In the genomic region with DNA sequence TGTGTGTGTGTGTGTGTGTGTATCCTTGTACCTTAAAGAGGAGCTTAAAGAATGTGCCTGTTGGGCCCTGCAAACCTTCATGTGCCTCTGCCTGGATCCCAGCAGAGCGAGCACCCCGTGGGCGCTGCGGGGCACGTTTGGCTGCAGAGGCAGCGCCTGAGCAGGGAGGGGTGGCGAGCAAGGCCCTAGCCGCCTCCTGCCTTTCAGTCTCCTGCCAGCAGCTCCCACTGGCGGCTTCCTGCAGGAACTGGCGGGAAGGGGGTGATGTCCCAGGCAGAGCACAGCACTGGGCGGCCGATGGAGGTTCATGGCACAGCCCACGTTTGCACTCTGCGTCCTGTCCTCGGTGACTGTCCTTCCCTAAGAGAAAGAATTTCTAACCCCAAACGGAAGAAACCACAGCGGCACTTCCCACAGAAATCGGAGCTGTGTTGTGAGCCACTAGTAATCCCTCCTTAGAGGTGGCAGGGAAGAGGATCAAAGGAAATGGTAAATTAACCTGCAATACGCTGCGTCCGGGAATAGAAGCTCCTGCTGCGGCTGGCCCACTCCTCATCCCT, we compare ENCODE assay signal across 8 cellular contexts. TPM values are rescaled to one million over a fixed set of nuclear protein-coding genes. Genes with fewer than 3 reads are reported as not detected.
A peak's percentile ranks its signal among the peaks of the same experiment; 100 is the strongest.
DNase-seq lines count a peak whose midpoint lies in the region; ATAC-seq and TF ChIP-seq lines count a peak whose summit lies in the region.

No MANE protein-coding gene starts in this region.

- H3K36me3 ChIP-seq in RWPE2 (ENCODE audit: low read depth) = no peaks in the 10 kb centered on the region

- H3K4me1 ChIP-seq in RWPE2 (ENCODE audit: insufficient read depth, poor library complexity, severe bottlenecking) = no peaks in the 10 kb centered on the region

- peaks cover 15% of the 10 kb centered on the region for H3K27me3 Mint-ChIP-seq in stimulated activated naive CD8-positive, alpha-beta T cell treated with anti-CD3 and anti-CD28 coated beads, Interleukin-15, amount 100 ng/mL, for 72 hours
- peaks cover 0 to 8% (median 0%) of the 10 kb centered on the region in 5 donors for H3K27me3 Mint-ChIP-seq in naive thymus-derived CD8-positive, alpha-beta T cell

- H3K27me3 ChIP-seq in RWPE2 (ENCODE audit: insufficient read depth, poor library complexity, severe bottlenecking) = no peaks in the 10 kb centered on the region

- peaks cover 23% of the 10 kb centered on the region for H3K4me1 Mint-ChIP-seq in stimulated activated naive CD8-positive, alpha-beta T cell treated with anti-CD3 and anti-CD28 coated beads, Interleukin-15, amount 100 ng/mL, for 72 hours
- H3K4me1 Mint-ChIP-seq in naive thymus-derived CD8-positive, alpha-beta T cell = peaks cover 11 to 23% (median 17%) of the 10 kb centered on the region in 4 donors

- H3K4me3 ChIP-seq in RWPE2 (ENCODE audit: severe bottlenecking) = no peak overlapping the region

- no peak overlapping the region for H3K4me3 Mint-ChIP-seq in stimulated activated naive CD8-positive, alpha-beta T cell treated with anti-CD3 and anti-CD28 coated beads, Interleukin-15, amount 100 ng/mL, for 72 hours
- no peak overlapping the region for H3K4me3 Mint-ChIP-seq in naive thymus-derived CD8-positive, alpha-beta T cell

- DNase-seq in ELF-1 (ENCODE audit: low read depth, low spot score) (peak; percentile 87), RWPE2 (ENCODE audit: low spot score) (peak; percentile 85), fibroblast of the conjunctiva (ENCODE audit: low read depth) (peak; percentile 38), omental fat pad (ENCODE audit: low spot score) (no peak), NOMO-1 treated with DMSO at 0.1 percent for 48 hours (lab: John Stamatoyannopoulos, UW; ENCODE audit: unreplicated experiment) (no peak)
- no peak for DNase-seq in stimulated activated naive CD8-positive, alpha-beta T cell treated with anti-CD3 and anti-CD28 coated beads, Interleukin-15, amount 100 ng/mL, for 72 hours
- DNase-seq in naive thymus-derived CD8-positive, alpha-beta T cell = no peak

- TF ChIP-seq CTCF in RWPE2 (IDR thresholded peaks at IDR 0.05; ENCODE audit: poor library complexity, severe bottlenecking) = peak; percentile 75
- no peak for TF ChIP-seq CTCF in omental fat pad (IDR thresholded peaks at IDR 0.05)

- POLR2A ChIA-PET in naive thymus-derived CD8-positive, alpha-beta T cell (lab: Charles Lee) = interaction anchor here (1.1 kb wide), 1 partner anchor 20 kb away, joined by 4 read pairs; a partner anchor contains a TSS

- no peak overlapping the region for H3K27ac ChIP-seq in RWPE2 (ENCODE audit: poor library complexity, severe bottlenecking)

- H3K36me3 Mint-ChIP-seq in naive thymus-derived CD8-positive, alpha-beta T cell = no peaks in the 10 kb centered on the region

- H3K27ac Mint-ChIP-seq in stimulated activated naive CD8-positive, alpha-beta T cell treated with anti-CD3 and anti-CD28 coated beads, Interleukin-15, amount 100 ng/mL, for 72 hours = no peak overlapping the region
- no peak overlapping the region for H3K27ac Mint-ChIP-seq in naive thymus-derived CD8-positive, alpha-beta T cell

- H3K9me3 Mint-ChIP-seq in stimulated activated naive CD8-positive, alpha-beta T cell treated with anti-CD3 and anti-CD28 coated beads, Interleukin-15, amount 100 ng/mL, for 72 hours = peaks cover 11 to 14% of the 10 kb centered on the region in 2 donors
- H3K9me3 Mint-ChIP-seq in naive thymus-derived CD8-positive, alpha-beta T cell = peaks cover 0 to 14% (median 0%) of the 10 kb centered on the region in 9 donors

- no peaks in the 10 kb centered on the region for H3K9me3 ChIP-seq in RWPE2 (ENCODE audit: severe bottlenecking)

- ATAC-seq in RWPE2 (ENCODE audit: low read depth) (peak; percentile 77), omental fat pad (ENCODE audit: low FRiP score) (peak; percentile 39), HG02610 (IDR thresholded peaks at IDR 0.05; ENCODE audit: unreplicated experiment) (no peak)
- no peak for ATAC-seq in stimulated activated naive CD8-positive, alpha-beta T cell treated with anti-CD3 and anti-CD28 coated beads, Interleukin-15, amount 100 ng/mL, for 72 hours
- ATAC-seq in naive thymus-derived CD8-positive, alpha-beta T cell = no peak

RNA-seq across cellular contexts. Expression of a gene that starts 19.8 kb away (rescaled TPM):
- 1 to 10 TPM; 3.0 to 8.0 (median 6.3) TPM for total RNA-seq in omental fat pad
- total RNA-seq in naive thymus-derived CD8-positive, alpha-beta T cell = 1 to 10 TPM; 8.6 to 9.6 TPM
- 1 to 10 TPM; 1.0 to 1.8 (median 1.6) TPM for polyA plus RNA-seq in naive thymus-derived CD8-positive, alpha-beta T cell

RNA-seq across cellular contexts. Expression of a gene that starts 25.2 kb away (rescaled TPM):
- total RNA-seq in omental fat pad = 100 to 1,000 TPM; 104 to 121 (median 107) TPM
- 10 to 100 TPM; 88.9 to 95.7 TPM for total RNA-seq in naive thymus-derived CD8-positive, alpha-beta T cell
- 10 to 100 TPM in 2 of 3 donors, 1 to 10 TPM in 1; 8.9 to 33.4 (median 23.1) TPM for polyA plus RNA-seq in naive thymus-derived CD8-positive, alpha-beta T cell

RNA-seq across cellular contexts. Expression of a gene that starts 44.3 kb away (rescaled TPM):
- 10 to 100 TPM in 3 of 4 donors, 1 to 10 TPM in 1; 5.5 to 29.3 (median 13.0) TPM for total RNA-seq in omental fat pad
- total RNA-seq in naive thymus-derived CD8-positive, alpha-beta T cell = 1 to 10 TPM; 4.6 to 4.8 TPM
- under 1 TPM in 2 of 3 donors, not detected in 1; 0.03 to 0.05 TPM for polyA plus RNA-seq in naive thymus-derived CD8-positive, alpha-beta T cell

Comparison
In these comparisons a context has a peak if more than half of its experiments do, and no peak if none do; other contexts are left out.
1. DNase-seq: peak in ELF-1 (single experiment), RWPE2 (single experiment) and fibroblast of the conjunctiva (single experiment); none in omental fat pad (single experiment), NOMO-1 treated with DMSO at 0.1 percent for 48 hours (single experiment), stimulated activated naive CD8-positive, alpha-beta T cell treated with anti-CD3 and anti-CD28 coated beads, Interleukin-15, amount 100 ng/mL, for 72 hours (0 of 2) and naive thymus-derived CD8-positive, alpha-beta T cell (0 of 10).
2. ATAC-seq: peak in RWPE2 (single experiment) and omental fat pad (single experiment); none in stimulated activated naive CD8-positive, alpha-beta T cell treated with anti-CD3 and anti-CD28 coated beads, Interleukin-15, amount 100 ng/mL, for 72 hours (single experiment), HG02610 (single experiment) and naive thymus-derived CD8-positive, alpha-beta T cell (0 of 2).